8 cellular contexts compared by ENCODE assay signal in genomic region chr5:176646707-176647029, GRCh38. TPM values are rescaled to one million over a fixed set of nuclear protein-coding genes. Genes with fewer than 3 reads are reported as not detected.
DNase-seq lines count a peak whose midpoint lies in the region; ATAC-seq and TF ChIP-seq lines count a peak whose summit lies in the region.

No MANE protein-coding gene starts in this region.

- H3K4me2 ChIP-seq in SU-DHL-6 (ENCODE audit: low read depth, low read length, poor library complexity, severe bottlenecking) (peak overlapping the region; percentile 82), hepatocyte (peak overlapping the region; percentile 68)

- H3K9ac ChIP-seq in SU-DHL-6 (ENCODE audit: low read length): peak overlapping the region; percentile 51

- H3K79me2 ChIP-seq in SU-DHL-6 (ENCODE audit: insufficient read depth, low read length) (no peaks in the 10 kb centered on the region), hepatocyte (peaks cover 20% of the 10 kb centered on the region)

- 0 out of 2 replicates have a peak, but pooled peaks cover 4% of the 10 kb centered on the region for H3F3A ChIP-seq in SU-DHL-6 (ENCODE audit: insufficient read depth)

- TF ChIP-seq CTCF in BE2C (IDR thresholded peaks at IDR 0.05; ENCODE audit: low read depth, low read length) (no peak), SU-DHL-6 (IDR thresholded peaks at IDR 0.05; ENCODE audit: insufficient read depth, low read length, poor library complexity, severe bottlenecking) (no peak), hepatocyte (IDR thresholded peaks at IDR 0.05; ENCODE audit: poor library complexity) (no peak), foreskin keratinocyte (conservative IDR thresholded peaks at IDR 0.05) (no peak)

- H3K9me3 ChIP-seq in BE2C (no peaks in the 10 kb centered on the region), SU-DHL-6 (ENCODE audit: insufficient read depth, low read length) (no peaks in the 10 kb centered on the region), hepatocyte (ENCODE audit: low read depth) (no peaks in the 10 kb centered on the region)

- H3K27me3 ChIP-seq in BE2C (no peaks in the 10 kb centered on the region), SU-DHL-6 (ENCODE audit: low read length) (no peaks in the 10 kb centered on the region), hepatocyte (no peaks in the 10 kb centered on the region), foreskin keratinocyte (no peaks in the 10 kb centered on the region)

- H3K27ac ChIP-seq in SU-DHL-6 (ENCODE audit: low read depth, low read length) (no peak overlapping the region), hepatocyte (peak overlapping the region; percentile 10), substantia nigra (ENCODE audit: low read depth, low read length, poor library complexity, severe bottlenecking) (peak overlapping the region; percentile 84), foreskin keratinocyte (no peak overlapping the region)

- H2AFZ ChIP-seq in SU-DHL-6 (ENCODE audit: low read depth, low read length, severe bottlenecking): peak overlapping the region; percentile 75
- peak overlapping the region; percentile 59 for H2AFZ ChIP-seq in hepatocyte

- DNase-seq in BE2C: no peak
- no peak for DNase-seq in hepatocyte (ENCODE audit: low spot score)
- DNase-seq in substantia nigra (lab: John Stamatoyannopoulos, UW): peak in 1 of 49 donors; percentile 52
- no peak for DNase-seq in foreskin keratinocyte
- no peak for DNase-seq in NCI-H345 treated with DMSO at 0.1 percent for 48 hours (lab: John Stamatoyannopoulos, UW; ENCODE audit: unreplicated experiment)
- DNase-seq in foreskin melanocyte: no peak

- ATAC-seq in GM21825 (IDR thresholded peaks at IDR 0.05; ENCODE audit: unreplicated experiment) (peak; percentile 4), foreskin keratinocyte (no peak)

- H3K4me3 ChIP-seq in BE2C (ENCODE audit: low read depth, low read length): peak overlapping the region; percentile 43
- H3K4me3 ChIP-seq in SU-DHL-6 (ENCODE audit: insufficient read depth, low read length, poor library complexity, severe bottlenecking): peak overlapping the region; percentile 29
- no peak overlapping the region for H3K4me3 ChIP-seq in hepatocyte

- H4K20me1 ChIP-seq in SU-DHL-6 (ENCODE audit: low read depth, low read length) (no peaks in the 10 kb centered on the region), hepatocyte (ENCODE audit: insufficient read depth, poor library complexity, severe bottlenecking) (no peaks in the 10 kb centered on the region)

- H3K4me1 ChIP-seq in BE2C (peaks cover 4% of the 10 kb centered on the region), hepatocyte (ENCODE audit: insufficient read depth) (peaks cover 9% of the 10 kb centered on the region), foreskin keratinocyte (no peaks in the 10 kb centered on the region)

- H3K36me3 ChIP-seq in BE2C (no peaks in the 10 kb centered on the region), SU-DHL-6 (ENCODE audit: low read length) (no peaks in the 10 kb centered on the region), hepatocyte (replicated peaks; ENCODE audit: insufficient read depth, low read depth) (no peaks in the 10 kb centered on the region)

- 55% methylated on average over 11 of the region's 11 CpGs for WGBS in hepatocyte (ENCODE audit: low lambda C conversion rate, missing lambda C conversion rate)

- H3K9me2 ChIP-seq in SU-DHL-6 (replicated peaks; ENCODE audit: insufficient read depth, low read length) (no peaks in the 10 kb centered on the region), hepatocyte (replicated peaks; ENCODE audit: insufficient read depth) (no peaks in the 10 kb centered on the region)

RNA-seq across cellular contexts. Expression of gene TSPAN17, which starts 0.6 kb away (rescaled TPM):
- polyA plus RNA-seq in BE2C (2012; ENCODE audit: insufficient read depth, insufficient read length, low read depth): 26.0 TPM
- total RNA-seq in hepatocyte (33.2 and 33.4 TPM in 2 replicates), foreskin keratinocyte (62.5 and 72.1 TPM in 2 replicates)
- polyA plus RNA-seq in hepatocyte (27.9 TPM in 2 replicates), foreskin keratinocyte (56.6 and 61.4 TPM in 2 replicates)

RNA-seq across cellular contexts. Expression of gene EIF4E1B, which starts 16.2 kb away (rescaled TPM):
- not detected for polyA plus RNA-seq in BE2C (2012; ENCODE audit: insufficient read depth, insufficient read length, low read depth)
- total RNA-seq in hepatocyte (not detected in 2 replicates), foreskin keratinocyte (not detected in 2 replicates)
- polyA plus RNA-seq in hepatocyte (not detected in 2 replicates), foreskin keratinocyte (not detected in 2 replicates)

RNA-seq across cellular contexts. Expression of gene SNCB, which starts 16.3 kb away (rescaled TPM):
- 4.1 TPM for polyA plus RNA-seq in BE2C (2012; ENCODE audit: insufficient read depth, insufficient read length, low read depth)
- not detected in 2 replicates for total RNA-seq in hepatocyte
- polyA plus RNA-seq in hepatocyte: 0.57 TPM in 1 of 2 replicates, not detected in the other
- 0.78 and 1.3 TPM in 2 replicates for total RNA-seq in foreskin keratinocyte
- polyA plus RNA-seq in foreskin keratinocyte: 1.8 and 3.1 TPM in 2 replicates

RNA-seq across cellular contexts. Expression of gene GPRIN1, which starts 36.7 kb away (rescaled TPM):
- 10.1 TPM for polyA plus RNA-seq in BE2C (2012; ENCODE audit: insufficient read depth, insufficient read length, low read depth)
- 1.4 and 1.6 TPM in 2 replicates for total RNA-seq in hepatocyte
- polyA plus RNA-seq in hepatocyte: 2.2 and 3.9 TPM in 2 replicates
- total RNA-seq in foreskin keratinocyte: 16.9 and 18.3 TPM in 2 replicates
- polyA plus RNA-seq in foreskin keratinocyte: 11.1 and 11.4 TPM in 2 replicates

Comparison
In these comparisons a context has a peak if more than half of its experiments do, and no peak if none do; other contexts are left out.
1. H3K27ac ChIP-seq: peak in hepatocyte (single experiment) and substantia nigra (single experiment); none in SU-DHL-6 (single experiment) and foreskin keratinocyte (single experiment).